Comparison of ENCODE assay signal across 8 cellular contexts in the genomic region with DNA sequence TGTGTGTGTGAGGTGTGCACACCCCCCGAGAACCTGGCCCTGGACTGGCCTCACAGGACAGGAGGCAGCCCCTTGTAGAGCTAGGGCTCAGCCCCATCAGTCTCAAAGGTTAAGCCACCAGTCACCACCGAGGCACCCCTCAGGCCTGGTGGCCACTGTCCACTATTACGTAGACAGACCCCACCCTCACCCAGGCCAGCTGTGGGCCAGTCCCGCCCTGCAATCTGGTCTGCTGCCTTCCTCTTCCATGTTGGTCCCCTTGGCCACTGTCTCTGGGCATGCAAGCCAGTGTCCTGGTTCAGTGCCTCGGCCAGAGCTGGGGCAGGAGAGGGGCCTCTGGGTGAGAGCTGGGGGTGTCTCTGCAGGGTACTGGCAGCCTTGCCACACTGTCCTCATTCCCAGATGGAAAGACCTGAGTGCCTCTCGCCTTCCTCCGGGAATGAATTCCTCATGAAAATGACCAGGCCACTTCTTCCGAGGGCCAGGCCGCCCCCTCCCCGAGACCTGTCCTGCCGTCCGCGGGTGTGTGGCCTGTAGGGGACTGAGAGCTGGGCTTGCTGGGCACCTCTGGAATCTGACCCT. TPM values are rescaled to one million over a fixed set of nuclear protein-coding genes. Genes with fewer than 3 reads are reported as not detected.
DNase-seq lines count a peak whose midpoint lies in the region; ATAC-seq and TF ChIP-seq lines count a peak whose summit lies in the region.

No MANE protein-coding gene starts in this region.

- peaks cover 15 to 25% (median 19%) of the 10 kb centered on the region in 11 experiments; a peak in 21 of 22 replicates for H3K36me3 ChIP-seq in BLaER1 treated with 17β-estradiol and CSF1 and Interleukin-3, amounts not matched to agents 10 nM and 100 nM
- H3K36me3 ChIP-seq in NT2/D1 (ENCODE audit: insufficient read depth, insufficient read length, low read length): peaks cover 21% of the 10 kb centered on the region
- H3K36me3 ChIP-seq in ectodermal cell (ENCODE audit: control insufficient read depth, insufficient read depth, low read length): peaks cover 22% of the 10 kb centered on the region

- TF ChIP-seq CTCF in nephron progenitor cell (IDR thresholded peaks at IDR 0.05): no peak

- peaks cover 59 to 77% (median 73%) of the 10 kb centered on the region in 10 experiments for H3K4me1 ChIP-seq in BLaER1 treated with 17β-estradiol and CSF1 and Interleukin-3, amounts not matched to agents 10 nM and 100 nM
- H3K4me1 ChIP-seq in NT2/D1 (ENCODE audit: insufficient read depth, insufficient read length): peaks cover 6% of the 10 kb centered on the region
- no peaks in the 10 kb centered on the region for H3K4me1 ChIP-seq in ectodermal cell (ENCODE audit: control insufficient read depth, insufficient read depth, low read length)

- H3K9me3 ChIP-seq in BLaER1 treated with 17β-estradiol and CSF1 and Interleukin-3, amounts not matched to agents 10 nM and 100 nM (replicated peaks in 1 of 11): peaks cover 0 to 4% (median 0%) of the 10 kb centered on the region in 11 experiments; a peak in 2 of 22 replicates
- H3K9me3 ChIP-seq in NT2/D1 (ENCODE audit: insufficient read depth, low read length) (peaks cover 29% of the 10 kb centered on the region; the same call in 1 of the 2 replicates), ectodermal cell (ENCODE audit: control insufficient read depth, low read length) (peaks cover 8% of the 10 kb centered on the region)

- no peak for DNase-seq in NT2/D1 (ENCODE audit: low read depth, low spot score)
- no peak for DNase-seq in nephron progenitor cell
- no peak for DNase-seq in NCI-H82 treated with DMSO at 0.1 percent for 48 hours (lab: John Stamatoyannopoulos, UW; ENCODE audit: unreplicated experiment)
- no peak for DNase-seq in GM19238 (ENCODE audit: insufficient read length, low spot score)
- DNase-seq in Kasumi-1 (lab: John Stamatoyannopoulos, UW): no peak

- H4K20me1 ChIP-seq in BLaER1 treated with 17β-estradiol and CSF1 and Interleukin-3, amounts not matched to agents 10 nM and 100 nM: peaks cover 0 to 12% (median 6%) of the 10 kb centered on the region in 11 experiments; a peak in 8 of 22 replicates

- H3K27ac ChIP-seq in BLaER1 treated with 17β-estradiol and CSF1 and Interleukin-3, amounts not matched to agents 10 nM and 100 nM: peak overlapping the region; percentile 90 to 99 (median 97); a peak in 21 of 22 replicates
- no peak overlapping the region for H3K27ac ChIP-seq in ectodermal cell (ENCODE audit: insufficient read depth, low read depth, low read length, poor library complexity, severe bottlenecking)

- H3K4me3 ChIP-seq in BLaER1 treated with 17β-estradiol and CSF1 and Interleukin-3, amounts not matched to agents 10 nM and 100 nM: peak overlapping the region; percentile 66 to 90 (median 74); a peak in 18 of 20 replicates
- H3K4me3 ChIP-seq in NT2/D1 (ENCODE audit: insufficient read length, low read depth): no peak overlapping the region
- peak overlapping the region; percentile 53 for H3K4me3 ChIP-seq in ectodermal cell (ENCODE audit: insufficient read depth, low read depth, low read length)

- peaks cover 14% of the 10 kb centered on the region for H3K4me1 Mint-ChIP-seq in nephron progenitor cell

- H3K27ac Mint-ChIP-seq in nephron progenitor cell: no peak overlapping the region

- ATAC-seq in GM21526 (IDR thresholded peaks at IDR 0.05; ENCODE audit: low FRiP score, unreplicated experiment): no peak

- 93 to 95% methylated on average over 13 of the region's 13 CpGs for WGBS in ectodermal cell, 2 experiments

- H3K4me2 ChIP-seq in BLaER1 treated with 17β-estradiol and CSF1 and Interleukin-3, amounts not matched to agents 10 nM and 100 nM: peak overlapping the region; percentile 91 to 100 (median 98)

- peaks cover 0 to 1% (median 0%) of the 10 kb centered on the region in 11 experiments; a peak in 1 of 22 replicates for H3K27me3 ChIP-seq in BLaER1 treated with 17β-estradiol and CSF1 and Interleukin-3, amounts not matched to agents 10 nM and 100 nM
- H3K27me3 ChIP-seq in NT2/D1 (ENCODE audit: insufficient read depth, insufficient read length): no peaks in the 10 kb centered on the region
- H3K27me3 ChIP-seq in ectodermal cell (ENCODE audit: control insufficient read depth, insufficient read depth, low read length, poor library complexity, severe bottlenecking): no peaks in the 10 kb centered on the region

- H3K9me3 Mint-ChIP-seq in nephron progenitor cell: peaks cover 40% of the 10 kb centered on the region

- peak overlapping the region; percentile 82 for H3K4me3 Mint-ChIP-seq in nephron progenitor cell

- H3K9ac ChIP-seq in BLaER1 treated with 17β-estradiol and CSF1 and Interleukin-3, amounts not matched to agents 10 nM and 100 nM: peak overlapping the region; percentile 89 to 96 (median 94); a peak in 21 of 22 replicates
- peak overlapping the region; percentile 79 for H3K9ac ChIP-seq in NT2/D1 (ENCODE audit: insufficient read length, low read depth)

- H3K36me3 Mint-ChIP-seq in nephron progenitor cell (ENCODE audit: low read depth): peaks cover 43% of the 10 kb centered on the region

- H3K27me3 Mint-ChIP-seq in nephron progenitor cell (ENCODE audit: low read depth, poor library complexity): no peaks in the 10 kb centered on the region

RNA-seq across cellular contexts. Expression of gene TEX22, which starts 0.9 kb away (rescaled TPM):
- polyA plus RNA-seq in ectodermal cell (2013, experiment 1 of 4): 0.85 TPM
- polyA plus RNA-seq in ectodermal cell (2013, experiment 2 of 4): 0.80 TPM
- polyA plus RNA-seq in ectodermal cell (2013, experiment 3 of 4): 0.75 TPM
- 1.7 TPM for polyA plus RNA-seq in ectodermal cell (2013, experiment 4 of 4)

RNA-seq across cellular contexts. Expression of gene MTA1, which starts 22.2 kb away (rescaled TPM):
- polyA plus RNA-seq in ectodermal cell (2013, experiment 1 of 4): 210 TPM
- polyA plus RNA-seq in ectodermal cell (2013, experiment 2 of 4): 189 TPM
- polyA plus RNA-seq in ectodermal cell (2013, experiment 3 of 4): 170 TPM
- polyA plus RNA-seq in ectodermal cell (2013, experiment 4 of 4): 178 TPM
